Comparison of ENCODE assay signal across 1 cellular context in the genomic region with DNA sequence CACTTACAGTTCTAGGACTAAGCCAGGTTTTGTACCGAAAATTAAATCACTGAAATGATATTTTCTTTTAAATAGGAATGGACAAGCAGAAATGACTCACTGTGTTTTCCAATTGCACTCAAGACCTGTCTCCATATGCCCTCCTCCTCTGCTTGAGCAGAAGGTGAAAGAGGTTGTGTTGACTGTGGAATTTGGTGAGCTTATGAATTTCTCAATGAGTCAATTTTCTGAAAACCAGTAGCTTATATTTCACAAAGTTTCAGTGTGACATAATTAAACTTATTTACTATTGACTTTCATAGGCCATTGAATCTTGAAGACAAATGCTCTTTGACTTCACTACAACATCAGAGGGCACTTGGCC.
TF ChIP-seq lines count a peak whose summit lies in the region.

No MANE protein-coding gene starts in this region.

TF ChIP-seq in IMR-90, 13 proteins besides CTCF, POLR2A, EP300 and RAD21 (continued from another document):
- TF ChIP-seq, protein P1, sequence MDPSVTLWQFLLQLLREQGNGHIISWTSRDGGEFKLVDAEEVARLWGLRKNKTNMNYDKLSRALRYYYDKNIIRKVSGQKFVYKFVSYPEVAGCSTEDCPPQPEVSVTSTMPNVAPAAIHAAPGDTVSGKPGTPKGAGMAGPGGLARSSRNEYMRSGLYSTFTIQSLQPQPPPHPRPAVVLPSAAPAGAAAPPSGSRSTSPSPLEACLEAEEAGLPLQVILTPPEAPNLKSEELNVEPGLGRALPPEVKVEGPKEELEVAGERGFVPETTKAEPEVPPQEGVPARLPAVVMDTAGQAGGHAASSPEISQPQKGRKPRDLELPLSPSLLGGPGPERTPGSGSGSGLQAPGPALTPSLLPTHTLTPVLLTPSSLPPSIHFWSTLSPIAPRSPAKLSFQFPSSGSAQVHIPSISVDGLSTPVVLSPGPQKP (IDR thresholded peaks at IDR 0.05; ENCODE audit: borderline replicate concordance, low read depth, low read length): no peak
- no peak for TF ChIP-seq USF2 (IDR thresholded peaks at IDR 0.05; ENCODE audit: low read depth, low read length)
TF ChIP-seq in IMR-90: peak in this region for 0.
